In genomic region chr16:21820028-21820907, GRCh38 we compare ENCODE assay signal across 8 cellular contexts. TPM values are rescaled to one million over a fixed set of nuclear protein-coding genes. Genes with fewer than 3 reads are reported as not detected.
DNase-seq lines count a peak whose midpoint lies in the region; ATAC-seq and TF ChIP-seq lines count a peak whose summit lies in the region.
"Not testable (repeated sequence)": the region's sequence is repeated elsewhere in the genome, so short reads cannot be mapped to it uniquely, and the experiment has no call there.

No MANE protein-coding gene starts in this region.

- H3K9me3 Mint-ChIP-seq in activated CD4-positive, alpha-beta T cell treated with anti-CD3 and anti-CD28 coated beads for 36 hours (ENCODE audit: low read depth); chondrocyte (ENCODE audit: low read depth): not testable (repeated sequence)

- H3K27me3 Mint-ChIP-seq in activated CD4-positive, alpha-beta T cell treated with anti-CD3 and anti-CD28 coated beads for 36 hours; chondrocyte (ENCODE audit: low read depth): not testable (repeated sequence)

- CTCF ChIA-PET in activated CD4-positive, alpha-beta T cell treated with anti-CD3 and anti-CD28 coated beads for 36 hours (lab: Charles Lee): interaction anchor here (0.7 to 1.5 kb wide), 3 partner anchors 127 to 499 kb away, joined by 3 to 4 read pairs (median 3); no protein-coding TSS in a partner anchor

- peaks cover 24% of the 10 kb centered on the region for H3K4me1 Mint-ChIP-seq in activated CD4-positive, alpha-beta T cell treated with anti-CD3 and anti-CD28 coated beads for 36 hours
- peaks cover 12% of the 10 kb centered on the region for H3K4me1 Mint-ChIP-seq in chondrocyte (ENCODE audit: low read depth)

- peak; percentile 39 for DNase-seq in AG08396 (ENCODE audit: low spot score)
- DNase-seq in NCI-H345 (lab: John Stamatoyannopoulos, UW): peak; percentile 58
- DNase-seq in activated CD4-positive, alpha-beta T cell treated with anti-CD3 and anti-CD28 coated beads for 36 hours: peak; percentile 83
- DNase-seq in chondrocyte (ENCODE audit: low spot score): not testable (repeated sequence)
- peak; percentile 69 for DNase-seq in kidney tubule cell (ENCODE audit: low spot score)
- peak; percentile 66 for DNase-seq in stimulated activated CD4-positive, alpha-beta T cell treated with anti-CD3 and anti-CD28 coated beads, Interleukin-12 subunit alpha, Interleukin-12 subunit beta, amount 100 ng/mL, for 4 hours

- peaks cover 21% of the 10 kb centered on the region for H3K36me3 Mint-ChIP-seq in activated CD4-positive, alpha-beta T cell treated with anti-CD3 and anti-CD28 coated beads for 36 hours (ENCODE audit: low read depth)
- not testable (repeated sequence) for H3K36me3 Mint-ChIP-seq in chondrocyte (ENCODE audit: low read depth)

- peak overlapping the region; percentile 93 for H3K4me3 Mint-ChIP-seq in activated CD4-positive, alpha-beta T cell treated with anti-CD3 and anti-CD28 coated beads for 36 hours
- peak overlapping the region; percentile 80 for H3K4me3 Mint-ChIP-seq in chondrocyte (ENCODE audit: unreplicated experiment)

- intact Hi-C loops in activated CD4-positive, alpha-beta T cell treated with anti-CD3 and anti-CD28 coated beads for 36 hours (cut with DNase I, micrococcal nuclease): loop anchor here (1.0 to 5.0 kb wide), 2 partner anchors 132 to 133 kb away; partner anchors contain the start of gene UQCRC2 (in 2 of the 2)

- TF ChIP-seq CTCF in chondrocyte (IDR thresholded peaks at IDR 0.05): not testable (repeated sequence)

- POLR2A ChIA-PET in activated CD4-positive, alpha-beta T cell treated with anti-CD3 and anti-CD28 coated beads for 36 hours (lab: Charles Lee): interaction anchor here (1.1 kb wide), 2 partner anchors 127 to 140 kb away, joined by 3 to 4 read pairs; no protein-coding TSS in a partner anchor

- ATAC-seq in GM19023 (IDR thresholded peaks at IDR 0.05; ENCODE audit: unreplicated experiment) (peak; percentile 90), HG03196 (IDR thresholded peaks at IDR 0.05; ENCODE audit: unreplicated experiment) (peak; percentile 85)
- peak; percentile 97 for ATAC-seq in activated CD4-positive, alpha-beta T cell treated with anti-CD3 and anti-CD28 coated beads for 36 hours

- peak overlapping the region; percentile 99 for H3K27ac Mint-ChIP-seq in activated CD4-positive, alpha-beta T cell treated with anti-CD3 and anti-CD28 coated beads for 36 hours
- peak overlapping the region; percentile 88 for H3K27ac Mint-ChIP-seq in chondrocyte (ENCODE audit: unreplicated experiment)

RNA-seq across cellular contexts. Expression of gene NPIPB4, which starts 37.3 kb away (rescaled TPM):
- total RNA-seq in activated CD4-positive, alpha-beta T cell treated with anti-CD3 and anti-CD28 coated beads for 36 hours: 100 to 1,000 TPM; 109 to 121 TPM
- total RNA-seq in chondrocyte: 78.5 to 116 TPM (median 81.4 TPM) in 3 replicates
